In the genomic region with DNA sequence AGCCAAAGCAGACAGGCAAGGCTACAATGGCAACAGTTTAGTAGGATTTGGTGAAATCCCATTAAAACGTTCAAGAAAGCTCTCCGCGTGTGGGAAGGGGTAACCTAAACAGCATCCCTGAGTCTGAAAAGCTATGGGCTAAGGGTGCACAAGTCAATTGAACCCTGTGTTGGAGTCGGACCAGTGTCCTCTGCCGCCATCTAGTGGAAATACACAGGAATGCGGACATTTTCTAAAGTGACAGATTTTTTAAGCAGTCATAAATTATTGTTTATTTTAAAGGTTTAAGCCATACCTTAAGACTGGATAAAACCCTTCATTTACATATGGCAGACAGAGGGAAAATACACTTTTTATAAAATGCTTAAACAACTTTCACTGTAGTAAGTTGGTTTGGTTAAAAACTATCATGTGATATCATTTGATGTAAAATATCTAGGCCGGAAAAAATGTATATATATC, we compare ENCODE assay signal across 8 cellular contexts. TPM values are rescaled to one million over a fixed set of nuclear protein-coding genes. Genes with fewer than 3 reads are reported as not detected.
DNase-seq lines count a peak whose midpoint lies in the region; ATAC-seq, FAIRE-seq and TF ChIP-seq lines count a peak whose summit lies in the region.

No MANE protein-coding gene starts in this region.

- no peaks in the 10 kb centered on the region for H3K36me3 Mint-ChIP-seq in Caco-2 (ENCODE audit: insufficient read depth, unreplicated experiment)

- H4K12ac ChIP-seq in trophoblast cell (ENCODE audit: low read depth, low read length) = no peak overlapping the region

- no peak overlapping the region for H4K91ac ChIP-seq in trophoblast cell (ENCODE audit: low read depth, low read length)

- FAIRE-seq in RCC 7860 (lab: Jason Lieb, UNC) = no peak

- H3K27ac ChIP-seq in trophoblast cell (ENCODE audit: low read depth, low read length) = no peak overlapping the region

- no peak overlapping the region for H4K8ac ChIP-seq in trophoblast cell (ENCODE audit: low read depth, low read length)

- H3K79me1 ChIP-seq in trophoblast cell (ENCODE audit: low read length) = no peaks in the 10 kb centered on the region

- intact Hi-C loops in Caco-2 (cut with micrococcal nuclease; ENCODE audit: unreplicated experiment) = loop anchor here (1.0 kb wide), 3 partner anchors 24 to 367 kb away; no protein-coding TSS in a partner anchor

- ATAC-seq in GM18861 (IDR thresholded peaks at IDR 0.05; ENCODE audit: unreplicated experiment) = no peak

- no peak overlapping the region for H3K4me3 Mint-ChIP-seq in Caco-2 (ENCODE audit: unreplicated experiment)

- no peak overlapping the region for H3K27ac Mint-ChIP-seq in Caco-2 (ENCODE audit: unreplicated experiment)

- H3K4me3 ChIP-seq in Caco-2 (ENCODE audit: low read depth, low read length) (no peak overlapping the region), foreskin fibroblast (ENCODE audit: low read depth in 1 of 2, low read length in 2 of 2) (no peak overlapping the region), trophoblast cell (ENCODE audit: low read depth, low read length) (no peak overlapping the region)

- no peaks in the 10 kb centered on the region for H3K9me3 Mint-ChIP-seq in Caco-2 (ENCODE audit: unreplicated experiment)

- CTCF ChIA-PET in Caco-2 (lab: Charles Lee) = interaction anchor here (0.5 to 1.4 kb wide), 12 partner anchors 11 to 519 kb away, joined by 3 to 17 read pairs (median 3); no protein-coding TSS in a partner anchor

- no peaks in the 10 kb centered on the region for H3K27me3 ChIP-seq in Caco-2 (replicated peaks; ENCODE audit: control insufficient read depth, insufficient read depth, low read length)
- no peaks in the 10 kb centered on the region for H3K27me3 ChIP-seq in trophoblast cell (ENCODE audit: insufficient read depth, low read length)

- H2AK5ac ChIP-seq in trophoblast cell (ENCODE audit: low read length) = no peak overlapping the region

- H3K14ac ChIP-seq in trophoblast cell (ENCODE audit: low read length) = no peak overlapping the region

- H3K9me3 ChIP-seq in Caco-2 (no peaks in the 10 kb centered on the region), trophoblast cell (ENCODE audit: insufficient read depth, low read depth, low read length) (peaks cover 2% of the 10 kb centered on the region)

- no TSS peak for BruUV-seq in Caco-2 (replicated peaks; lab: Mats Ljungman, UMichigan)

- no peak overlapping the region for H2BK120ac ChIP-seq in trophoblast cell (ENCODE audit: insufficient read depth, low read length, poor library complexity)

- no peak overlapping the region for H2AFZ ChIP-seq in trophoblast cell (ENCODE audit: insufficient read depth, low read length, poor library complexity)

- no peaks in the 10 kb centered on the region; the same call in 1 of the 2 replicates for H3K4me1 ChIP-seq in Caco-2
- no peaks in the 10 kb centered on the region for H3K4me1 ChIP-seq in trophoblast cell (ENCODE audit: control insufficient read depth in 1 of 2, insufficient read depth in 2 of 2, low read length in 2 of 2)

- H2BK5ac ChIP-seq in trophoblast cell (ENCODE audit: low read depth, low read length, poor library complexity) = no peak overlapping the region

- peak; percentile 73 to 76 for TF ChIP-seq CTCF in Caco-2 (IDR thresholded peaks at IDR 0.05; ENCODE audit: insufficient read depth in 1 of 2, low read depth in 1 of 2, low read length in 1 of 2, severe bottlenecking in 1 of 2, unreplicated experiment in 1 of 2)
- TF ChIP-seq CTCF in foreskin fibroblast (IDR thresholded peaks at IDR 0.05; ENCODE audit: low read depth, low read length) = peak; percentile 75

- H3K79me2 ChIP-seq in trophoblast cell (ENCODE audit: control insufficient read depth, insufficient read depth, low read length, poor library complexity) = no peaks in the 10 kb centered on the region

- peaks cover 5% of the 10 kb centered on the region for H3K4me1 Mint-ChIP-seq in Caco-2 (ENCODE audit: low read depth, unreplicated experiment)

- WGBS in trophoblast cell (ENCODE audit: extremely low coverage, insufficient coverage, insufficient read length) = no CpG with 5 or more reads among the region's 7 CpGs

- no peak overlapping the region for H3K9ac ChIP-seq in trophoblast cell (ENCODE audit: low read length)

- H3K27me3 Mint-ChIP-seq in Caco-2 (ENCODE audit: insufficient read depth, unreplicated experiment) = no peaks in the 10 kb centered on the region

- no peak overlapping the region for H3K18ac ChIP-seq in trophoblast cell (ENCODE audit: low read length)

- no peak overlapping the region for H3K4ac ChIP-seq in trophoblast cell (ENCODE audit: low read depth, low read length)

- H3K36me3 ChIP-seq in Caco-2 (ENCODE audit: control insufficient read depth, insufficient read depth, low read length) = no peaks in the 10 kb centered on the region
- H3K36me3 ChIP-seq in trophoblast cell (ENCODE audit: control insufficient read depth in 1 of 2, insufficient read depth in 2 of 2, low read length in 2 of 2) = no peaks in the 10 kb centered on the region

- POLR2A ChIA-PET in Caco-2 (lab: Charles Lee) = interaction anchor here (0.5 kb wide), 1 partner anchor 614 kb away, joined by 8 read pairs; no protein-coding TSS in a partner anchor

- DNase-seq in Caco-2 = peak; percentile 58 to 70
- DNase-seq in HT-29 (ENCODE audit: low spot score) = peak; percentile 87
- DNase-seq in RCC 7860 (ENCODE audit: low spot score) = peak; percentile 15
- peak; percentile 6 to 19 for DNase-seq in activated T-helper 1 cell treated with anti-CD3 and anti-CD28 coated beads, Interleukin-2, amount 50 U/mL, for 16 hours (ENCODE audit: low read depth in 1 of 2, low spot score in 1 of 2)
- peak; percentile 23 to 75 for DNase-seq in foreskin fibroblast
- peak; percentile 50 to 81 for DNase-seq in trophoblast cell
- no peak for DNase-seq in cortex of kidney (lab: John Stamatoyannopoulos, UW)

- H3K23ac ChIP-seq in trophoblast cell (ENCODE audit: low read length) = no peak overlapping the region

- H3K4me2 ChIP-seq in trophoblast cell (ENCODE audit: low read length) = no peak overlapping the region

- H2BK12ac ChIP-seq in trophoblast cell (ENCODE audit: low read length) = no peak overlapping the region

RNA-seq across cellular contexts. Expression of a gene that starts 26.5 kb away (rescaled TPM):
- total RNA-seq in Caco-2 (2022) = 228 and 233 TPM in 2 replicates
- 175 and 201 TPM in 2 replicates for total RNA-seq in HT-29 (2014; rRNA removed; shearing (Covaris generic))
- 122 and 128 TPM in 2 replicates for polyA plus RNA-seq in trophoblast cell (2013)
